Comparison of ENCODE assay signal across 20 cellular contexts in genomic region chr6:36933102-36933501, GRCh38. TPM values are rescaled to one million over a fixed set of nuclear protein-coding genes. Genes with fewer than 3 reads are reported as not detected.
DNase-seq lines count a peak whose midpoint lies in the region; ATAC-seq and TF ChIP-seq lines count a peak whose summit lies in the region.
"Had no signal": no experiment of that assay in that cellular context is flagged by ENCODE, and none has a peak within 500 bp of the region (broad histone marks: within the 10 kb centered on the region; RNA-seq: fewer than 3 reads in every experiment).

No MANE protein-coding gene starts in this region.

- H3K9me3 ChIP-seq in SJSA1 (replicated peaks) (no peaks in the 10 kb centered on the region), fibroblast of lung (ENCODE audit: control insufficient read depth, insufficient read depth, low read depth, low read length) (no peaks in the 10 kb centered on the region)
- H3K9me3 ChIP-seq: lower lobe of right lung, stomach, upper lobe of right lung had no signal

- H4K20me1 ChIP-seq in fibroblast of lung (ENCODE audit: control insufficient read depth, extremely low read depth, insufficient read depth, low read length): no peaks in the 10 kb centered on the region

- H3K27me3 ChIP-seq in SJSA1 (replicated peaks): no peaks in the 10 kb centered on the region
- no peaks in the 10 kb centered on the region for H3K27me3 ChIP-seq in fibroblast of lung (ENCODE audit: control insufficient read depth, insufficient read depth, low read length)
- H3K27me3 ChIP-seq: stomach, upper lobe of right lung had no signal

- H3K36me3 ChIP-seq in SJSA1: no peaks in the 10 kb centered on the region
- no peaks in the 10 kb centered on the region for H3K36me3 ChIP-seq in fibroblast of lung (ENCODE audit: control insufficient read depth, insufficient read depth, low read length)
- H3K36me3 ChIP-seq: lower lobe of right lung, stomach, upper lobe of right lung had no signal

- no peak overlapping the region for H3K4me3 ChIP-seq in SJSA1
- H3K4me3 ChIP-seq in fibroblast of lung (replicated peaks in 1 of 4; ENCODE audit: control extremely low read depth in 1 of 4, insufficient read depth in 1 of 4, low read depth in 3 of 4, low read length in 4 of 4): no peak overlapping the region
- H3K4me3 ChIP-seq in retinal pigment epithelial cell (ENCODE audit: low read length): no peak overlapping the region
- H3K4me3 ChIP-seq: lower lobe of right lung, stomach, upper lobe of right lung had no signal

- H3K9ac ChIP-seq in fibroblast of lung (ENCODE audit: insufficient read depth, low read length): no peak overlapping the region

- no peak overlapping the region for H3K4me2 ChIP-seq in fibroblast of lung (ENCODE audit: extremely low read depth, insufficient read depth, low read length)

- H3K79me2 ChIP-seq in fibroblast of lung (ENCODE audit: control insufficient read depth, insufficient read depth, low read length): no peaks in the 10 kb centered on the region

- TF ChIP-seq CTCF in fibroblast of lung (conservative IDR thresholded peaks at IDR 0.05 in 1 of 2, IDR thresholded peaks at IDR 0.05 in 1 of 2; ENCODE audit: low read depth in 1 of 2, low read length in 2 of 2) (no peak), retinal pigment epithelial cell (conservative IDR thresholded peaks at IDR 0.05; ENCODE audit: low read depth, low read length) (no peak)

- H3K27ac ChIP-seq in SJSA1: peak overlapping the region; percentile 24; the same call in 1 of the 2 replicates
- H3K27ac ChIP-seq in fibroblast of lung (ENCODE audit: insufficient read depth, low read length): no peak overlapping the region
- H3K27ac ChIP-seq: epithelial cell of prostate, lower lobe of right lung, stomach, upper lobe of right lung had no signal

- no peak overlapping the region for H2AFZ ChIP-seq in fibroblast of lung (ENCODE audit: low read length)

- ATAC-seq in GM18867 (IDR thresholded peaks at IDR 0.05; ENCODE audit: unreplicated experiment) (no peak), HG02840 (IDR thresholded peaks at IDR 0.05; ENCODE audit: low FRiP score, unreplicated experiment) (no peak), HG03432 (IDR thresholded peaks at IDR 0.05; ENCODE audit: unreplicated experiment) (no peak)
- ATAC-seq: activated naive CD4-positive, alpha-beta T cell treated with anti-CD3 and anti-CD28 coated beads, Interleukin-2, amount 50 U/mL, for 72 hours; lower lobe of right lung; upper lobe of right lung had no signal

- DNase-seq in HS-5 (ENCODE audit: low read depth) (peak; percentile 83), SJSA1 (ENCODE audit: low read depth in 1 of 2, low spot score in 2 of 2) (peak in 1 of 2 experiments; percentile 21), fibroblast of lung (ENCODE audit: low read depth in 2 of 2) (peak; percentile 50 to 61), retinal pigment epithelial cell (ENCODE audit: low read depth) (peak; percentile 64), DMS79 (lab: John Stamatoyannopoulos, UW) (no peak)
- DNase-seq: activated CD4-positive, alpha-beta T cell treated with anti-CD3 and anti-CD28 coated beads for 1 hour; COR-L47; glutamatergic neuron; lower lobe of right lung; NCI-H1694; NCI-H748 treated with DMSO at 0.1 percent for 48 hours; stimulated activated CD4-positive, alpha-beta T cell treated with anti-CD3 and anti-CD28 coated beads, Interleukin-2, amount 100 ng/mL, for 24 hours; stomach; upper lobe of right lung had no signal

- H3K4me1 ChIP-seq in SJSA1 (replicated peaks) (peaks cover 32% of the 10 kb centered on the region), fibroblast of lung (ENCODE audit: control insufficient read depth, extremely low read depth, insufficient read depth, low read length) (peaks cover 7% of the 10 kb centered on the region)

RNA-seq across cellular contexts. Expression of gene PI16, which starts 21.4 kb away (rescaled TPM):
- total RNA-seq in SJSA1 (2014; rRNA removed; shearing (Covaris generic)): not detected in 2 replicates
- 0.26 TPM in 1 of 2 replicates, not detected in the other for total RNA-seq in fibroblast of lung
- polyA plus RNA-seq in fibroblast of lung: 0.09 and 0.67 TPM in 2 replicates
- polyA plus RNA-seq in fibroblast of lung (2012): 0.14 and 1.4 TPM in 2 replicates
- polyA minus RNA-seq in fibroblast of lung (ENCODE audit: low replicate concordance): not detected in 2 replicates
- total RNA-seq: myocyte had no signal

RNA-seq across cellular contexts. Expression of gene C6orf89, which starts 47.4 kb away (rescaled TPM):
- total RNA-seq in SJSA1 (2014; rRNA removed; shearing (Covaris generic)): 33.7 and 47.6 TPM in 2 replicates
- 37.8 and 47.1 TPM in 2 replicates for total RNA-seq in fibroblast of lung
- polyA plus RNA-seq in fibroblast of lung: 58.8 and 66.7 TPM in 2 replicates
- 51.8 and 63.6 TPM in 2 replicates for polyA plus RNA-seq in fibroblast of lung (2012)
- 60.9 and 68.1 TPM in 2 replicates for polyA minus RNA-seq in fibroblast of lung (ENCODE audit: low replicate concordance)

RNA-seq across cellular contexts. Expression of gene MTCH1, which starts 52.9 kb away (rescaled TPM):
- 272 and 297 TPM in 2 replicates for total RNA-seq in SJSA1 (2014; rRNA removed; shearing (Covaris generic))
- total RNA-seq in fibroblast of lung: 166 and 222 TPM in 2 replicates
- 131 and 153 TPM in 2 replicates for polyA plus RNA-seq in fibroblast of lung
- 196 and 242 TPM in 2 replicates for polyA plus RNA-seq in fibroblast of lung (2012)
- 262 and 308 TPM in 2 replicates for polyA minus RNA-seq in fibroblast of lung (ENCODE audit: low replicate concordance)

RNA-seq across cellular contexts. Expression of gene PPIL1, which starts 58.5 kb away (rescaled TPM):
- 46.2 and 83.6 TPM in 2 replicates for total RNA-seq in SJSA1 (2014; rRNA removed; shearing (Covaris generic))
- 12.8 and 17.5 TPM in 2 replicates for total RNA-seq in fibroblast of lung
- 30.6 and 37.6 TPM in 2 replicates for polyA plus RNA-seq in fibroblast of lung
- 21.8 and 31.9 TPM in 2 replicates for polyA plus RNA-seq in fibroblast of lung (2012)
- polyA minus RNA-seq in fibroblast of lung (ENCODE audit: low replicate concordance): 5.4 and 21.2 TPM in 2 replicates
